In the genomic region with DNA sequence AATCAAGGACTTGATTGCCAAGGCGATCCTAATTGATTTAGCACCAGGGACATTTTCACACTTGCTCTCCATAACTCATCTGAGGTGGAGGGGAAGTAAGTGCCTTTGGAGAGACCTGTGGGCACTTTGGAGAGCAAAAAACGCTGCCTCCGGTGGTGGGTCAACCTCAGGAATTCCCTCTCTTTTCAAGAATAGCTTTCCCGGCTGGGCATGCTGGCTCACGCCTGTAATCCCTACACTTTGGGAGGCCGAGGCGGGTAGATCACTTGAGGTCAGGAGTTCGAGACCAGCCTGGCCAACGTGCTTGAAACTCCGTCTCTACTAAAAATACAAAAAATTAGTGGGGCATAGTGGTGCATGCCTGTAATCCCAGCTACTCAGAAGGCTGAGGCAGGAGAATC, we compare ENCODE assay signal across 8 cellular contexts. TPM values are rescaled to one million over a fixed set of nuclear protein-coding genes. Genes with fewer than 3 reads are reported as not detected.
A peak's percentile ranks its signal among the peaks of the same experiment; 100 is the strongest.
DNase-seq lines count a peak whose midpoint lies in the region; ATAC-seq and TF ChIP-seq lines count a peak whose summit lies in the region.

No MANE protein-coding gene starts in this region.

- no TSS peak for BruUV-seq in mammary epithelial cell (replicated peaks; lab: Mats Ljungman, UMichigan)

- peaks cover 43% of the 10 kb centered on the region for H3K4me1 ChIP-seq in mammary epithelial cell (ENCODE audit: insufficient read depth, low read length)

- H3K27me3 ChIP-seq in mammary epithelial cell (ENCODE audit: insufficient read depth, low read length): no peaks in the 10 kb centered on the region

- in situ Hi-C loops in mammary epithelial cell (cut with MboI; ENCODE audit: low sequenced_read_pairs in 2 of 2): loop anchor here (5.0 to 10.0 kb wide), 2 partner anchors 40 to 97 kb away; a partner anchor contains a TSS

- H3K36me3 ChIP-seq in mammary epithelial cell (ENCODE audit: insufficient read depth, low read length): no peaks in the 10 kb centered on the region

- intact Hi-C loops in CD14-positive monocyte (cut with micrococcal nuclease) (no loop called here), mammary epithelial cell (cut with micrococcal nuclease) (loop anchor here (1.0 to 2.0 kb wide), 2 partner anchors 39 to 69 kb away; no protein-coding TSS in a partner anchor)

- H3K9ac ChIP-seq in mammary epithelial cell (ENCODE audit: insufficient read depth, low read length): peak overlapping the region; percentile 85

- H4K20me1 ChIP-seq in mammary epithelial cell (ENCODE audit: insufficient read depth, low read length): no peaks in the 10 kb centered on the region

- H3K4me3 ChIP-seq in LNCaP clone FGC (ENCODE audit: low read depth, low read length) (peak overlapping the region; percentile 70), mammary epithelial cell (replicated peaks in 1 of 3; ENCODE audit: insufficient read depth in 1 of 3, low read depth in 2 of 3, low read length in 3 of 3) (no peak overlapping the region)

- peaks cover 65% of the 10 kb centered on the region for H3K4me1 Mint-ChIP-seq in CD14-positive monocyte
- H3K4me1 Mint-ChIP-seq in nephron progenitor cell: peaks cover 63% of the 10 kb centered on the region

- H2AFZ ChIP-seq in mammary epithelial cell (ENCODE audit: low read depth, low read length): no peak overlapping the region

- H3K4me3 Mint-ChIP-seq in CD14-positive monocyte (no peak overlapping the region), nephron progenitor cell (peak overlapping the region; percentile 78)

- no peaks in the 10 kb centered on the region for H3K9me3 Mint-ChIP-seq in CD14-positive monocyte
- peaks cover 55% of the 10 kb centered on the region for H3K9me3 Mint-ChIP-seq in nephron progenitor cell

- dilution Hi-C loops in mammary epithelial cell (cut with HindIII; ENCODE audit: low sequenced_read_pairs): loop anchor here (5.0 kb wide), 2 partner anchors 35 to 95 kb away; no protein-coding TSS in a partner anchor

- peak overlapping the region; percentile 98 for H3K27ac ChIP-seq in mammary epithelial cell (ENCODE audit: insufficient read depth, low read depth, low read length)

- H3K79me2 ChIP-seq in mammary epithelial cell (ENCODE audit: insufficient read depth, low read length): peaks cover 3% of the 10 kb centered on the region

- no peak for ATAC-seq in GM18517 (IDR thresholded peaks at IDR 0.05; ENCODE audit: unreplicated experiment)

- DNase-seq in CD14-positive monocyte (ENCODE audit: low spot score) (no peak), LNCaP clone FGC (ENCODE audit: low read depth) (no peak), mammary epithelial cell (peak; percentile 56), nephron progenitor cell (no peak), NCI-H2107 treated with DMSO at 0.1 percent for 48 hours (lab: John Stamatoyannopoulos, UW; ENCODE audit: unreplicated experiment) (no peak), UCSD-AML1 (lab: John Stamatoyannopoulos, UW; ENCODE audit: unreplicated experiment) (no peak), NCI-H2227 treated with DMSO at 0.1 percent for 48 hours (lab: John Stamatoyannopoulos, UW) (no peak)

- no peaks in the 10 kb centered on the region for H3K9me3 ChIP-seq in mammary epithelial cell (replicated peaks; ENCODE audit: insufficient read depth, low read length)

- TF ChIP-seq CTCF in CD14-positive monocyte (IDR thresholded peaks at IDR 0.05) (no peak), LNCaP clone FGC (IDR thresholded peaks at IDR 0.05; ENCODE audit: control insufficient read depth, extremely low read depth, insufficient read depth) (peak; percentile 14; the same call in 1 of the 2 replicates), mammary epithelial cell (conservative IDR thresholded peaks at IDR 0.05 in 1 of 2, IDR thresholded peaks at IDR 0.05 in 1 of 2; ENCODE audit: extremely low read depth in 1 of 2, insufficient read depth in 1 of 2, low read depth in 1 of 2, low read length in 2 of 2) (no peak), nephron progenitor cell (IDR thresholded peaks at IDR 0.05) (no peak)

- no peaks in the 10 kb centered on the region for H3K36me3 Mint-ChIP-seq in CD14-positive monocyte
- H3K36me3 Mint-ChIP-seq in nephron progenitor cell (ENCODE audit: low read depth): no peaks in the 10 kb centered on the region

- H3K27me3 Mint-ChIP-seq in CD14-positive monocyte (ENCODE audit: low read depth in 3 of 3) (peaks cover 0 to 9% (median 3%) of the 10 kb centered on the region in 3 donors), nephron progenitor cell (ENCODE audit: low read depth, poor library complexity) (peaks cover 29% of the 10 kb centered on the region)

- H3K27ac Mint-ChIP-seq in CD14-positive monocyte: peak overlapping the region in 6 of 7 donors; percentile 97 to 99 (median 98)
- H3K27ac Mint-ChIP-seq in nephron progenitor cell: no peak overlapping the region

- 30% methylated on average over 9 of the region's 10 CpGs for WGBS in mammary epithelial cell (ENCODE audit: low coverage, missing lambda C conversion rate)

- H3K4me2 ChIP-seq in mammary epithelial cell (ENCODE audit: insufficient read depth, low read depth, low read length): peak overlapping the region; percentile 43

- CTCF ChIA-PET in mammary epithelial cell (lab: Charles Lee; ENCODE audit: low non-redundant PET): interaction anchor here (0.6 kb wide), 1 partner anchor 805 kb away, joined by 4 read pairs; no protein-coding TSS in a partner anchor

RNA-seq across cellular contexts. Expression of a gene that starts 49.2 kb away (rescaled TPM):
- polyA plus RNA-seq in CD14-positive monocyte (10 to 100 TPM; 11.4 to 11.8 TPM), mammary epithelial cell (34.6 TPM)
- total RNA-seq in mammary epithelial cell: 10 to 100 TPM; 23.2 to 34.1 TPM
- polyA minus RNA-seq in mammary epithelial cell: 42.5 TPM
